ENCODE assay signal across 8 cellular contexts in the genomic region with DNA sequence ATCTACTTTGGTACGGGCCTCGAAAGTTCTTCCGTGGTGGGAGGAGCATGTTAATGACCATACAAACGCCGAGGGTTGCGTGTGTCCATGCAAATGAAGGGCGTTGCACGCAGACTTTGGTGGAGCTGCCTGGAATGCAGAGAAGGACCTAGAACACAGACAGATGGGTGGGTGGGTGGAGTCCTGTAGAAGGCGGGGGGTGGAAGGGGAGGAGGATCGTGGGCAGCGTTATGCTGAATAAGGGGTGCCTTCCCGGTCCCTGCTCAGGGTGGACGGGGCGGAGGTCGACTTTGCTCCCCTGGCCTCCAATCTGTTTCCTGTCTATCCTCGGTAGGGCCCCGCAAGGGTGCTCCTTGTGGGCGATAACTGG. TPM values are rescaled to one million over a fixed set of nuclear protein-coding genes. Genes with fewer than 3 reads are reported as not detected.
DNase-seq lines count a peak whose midpoint lies in the region; ATAC-seq, FAIRE-seq and TF ChIP-seq lines count a peak whose summit lies in the region.

No MANE protein-coding gene starts in this region.

- no TSS peak for BruUV-seq in HCT116 (replicated peaks; lab: Mats Ljungman, UMichigan)

- CTCF ChIA-PET in HCT116 (lab: Charles Lee): no interaction called here

- H4K20me1 ChIP-seq in HCT116 (ENCODE audit: insufficient read depth): peaks cover 6% of the 10 kb centered on the region; the same call in 1 of the 2 replicates

- no peak for TF ChIP-seq RAD21 in HCT116 (IDR thresholded peaks at IDR 0.05; ENCODE audit: low read depth)

- no peak for FAIRE-seq in H54 (lab: Jason Lieb, UNC)

- TF ChIP-seq POLR2A in HCT116 (IDR thresholded peaks at IDR 0.05; ENCODE audit: borderline replicate concordance, extremely low read depth, insufficient read depth, insufficient read length) (no peak), H54 (IDR thresholded peaks at IDR 0.05; ENCODE audit: low read depth, low read length) (no peak)

- H3K27ac ChIP-seq in ACC112 (ENCODE audit: low read depth, low read length) (no peak overlapping the region), HCT116 (ENCODE audit: low read depth, low read length) (peak overlapping the region; percentile 95), VCaP (peak overlapping the region; percentile 76), lower lobe of right lung (no peak overlapping the region)

- H3K9me2 ChIP-seq in HCT116 (ENCODE audit: insufficient read depth): no peaks in the 10 kb centered on the region

- ATAC-seq in HCT116 (no peak), lower lobe of right lung (no peak)

- RAD21 ChIA-PET in HCT116 (lab: Charles Lee; ENCODE audit: low non-redundant PET in 1 of 2, low total read pairs in 2 of 2, uncharacterized antibody in 2 of 2, unreplicated experiment in 2 of 2): no interaction called here

- H3K4me3 ChIP-seq in ACC112 (ENCODE audit: low read depth, low read length) (peak overlapping the region; percentile 94), HCT116 (replicated peaks in 1 of 2; ENCODE audit: low read depth in 1 of 2, low read length in 2 of 2) (peak overlapping the region; percentile 53 to 66), lower lobe of right lung (peak overlapping the region; percentile 86)

- H3K4me1 ChIP-seq in ACC112 (ENCODE audit: control insufficient read depth, insufficient read depth, low read length, unreplicated experiment): peaks cover 18% of the 10 kb centered on the region
- H3K4me1 ChIP-seq in HCT116 (ENCODE audit: control insufficient read depth in 1 of 2, insufficient read depth in 2 of 2, low read length in 2 of 2): peaks cover 19 to 60% of the 10 kb centered on the region in 2 experiments
- H3K4me1 ChIP-seq in lower lobe of right lung: peaks cover 64% of the 10 kb centered on the region

- no peak overlapping the region for H2AFZ ChIP-seq in ACC112 (ENCODE audit: low read length, unreplicated experiment)
- no peak overlapping the region for H2AFZ ChIP-seq in HCT116 (ENCODE audit: low read depth, low read length, poor library complexity, severe bottlenecking)

- DNase-seq in HCT116 (ENCODE audit: low read depth, low spot score) (peak; percentile 63), lower lobe of right lung (peak; percentile 36), NCI-H446 (lab: John Stamatoyannopoulos, UW) (no peak), HUDEP-2 (lab: John Stamatoyannopoulos, UW; ENCODE audit: unreplicated experiment in 76 of 76) (no peak), H54 (ENCODE audit: insufficient read length, low spot score) (no peak), NCI-H69 (lab: John Stamatoyannopoulos, UW) (no peak)

- intact Hi-C loops in HCT116 (cut with micrococcal nuclease): no loop called here
- intact Hi-C loops in lower lobe of right lung (cut with DNase I): no loop called here

- TF ChIP-seq CTCF in HCT116 (IDR thresholded peaks at IDR 0.05 in 2 of 3, conservative IDR thresholded peaks at IDR 0.05 in 1 of 3; ENCODE audit: borderline replicate concordance in 1 of 3, insufficient read depth in 1 of 3, low read depth in 2 of 3, low read length in 2 of 3): no peak
- TF ChIP-seq CTCF in VCaP (conservative IDR thresholded peaks at IDR 0.05): no peak
- no peak for TF ChIP-seq CTCF in lower lobe of right lung (IDR thresholded peaks at IDR 0.05)

- H3K9ac ChIP-seq in HCT116 (ENCODE audit: low read length): peak overlapping the region; percentile 91

- H3K36me3 ChIP-seq in ACC112 (ENCODE audit: insufficient read depth, low read length) (no peaks in the 10 kb centered on the region), HCT116 (ENCODE audit: control insufficient read depth in 1 of 2, insufficient read depth in 2 of 2, low read length in 2 of 2) (peaks cover 0 to 4% of the 10 kb centered on the region in 2 experiments; a peak in 1 of 4 replicates), lower lobe of right lung (no peaks in the 10 kb centered on the region)

- H3K79me2 ChIP-seq in ACC112 (ENCODE audit: control insufficient read depth, insufficient read depth, low read length, unreplicated experiment): no peaks in the 10 kb centered on the region
- H3K79me2 ChIP-seq in HCT116 (ENCODE audit: insufficient read depth, low read length): peaks cover 27% of the 10 kb centered on the region

- H3K27me3 ChIP-seq in ACC112 (ENCODE audit: insufficient read depth, low read length) (peaks cover 40% of the 10 kb centered on the region), HCT116 (ENCODE audit: insufficient read depth, low read length) (no peaks in the 10 kb centered on the region), lower lobe of right lung (ENCODE audit: low read depth) (peaks cover 50% of the 10 kb centered on the region)

- H3K4me2 ChIP-seq in HCT116 (ENCODE audit: low read length): peak overlapping the region; percentile 89

- POLR2A ChIA-PET in HCT116 (lab: Charles Lee): interaction anchor here (1.1 to 2.4 kb wide), 2 partner anchors 14 to 53 kb away, joined by 3 to 12 read pairs; a partner anchor contains a TSS

- H3K9me3 ChIP-seq in HCT116 (ENCODE audit: control insufficient read depth in 1 of 2, insufficient read depth in 1 of 2, low read depth in 1 of 2, low read length in 2 of 2): no peaks in the 10 kb centered on the region
- H3K9me3 ChIP-seq in lower lobe of right lung: no peaks in the 10 kb centered on the region

TF ChIP-seq in HCT116, 20 proteins besides CTCF, POLR2A, EP300 and RAD21 (continues in another document):
- TF ChIP-seq, protein P1, sequence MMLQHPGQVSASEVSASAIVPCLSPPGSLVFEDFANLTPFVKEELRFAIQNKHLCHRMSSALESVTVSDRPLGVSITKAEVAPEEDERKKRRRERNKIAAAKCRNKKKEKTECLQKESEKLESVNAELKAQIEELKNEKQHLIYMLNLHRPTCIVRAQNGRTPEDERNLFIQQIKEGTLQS (IDR thresholded peaks at IDR 0.05): no peak
- TF ChIP-seq EZH2 (IDR thresholded peaks at IDR 0.05): no peak
- TF ChIP-seq SRF (IDR thresholded peaks at IDR 0.05; ENCODE audit: low read depth): no peak
- no peak for TF ChIP-seq CEBPB (IDR thresholded peaks at IDR 0.05; ENCODE audit: low read depth)
- no peak for TF ChIP-seq EZH2phosphoT487 (IDR thresholded peaks at IDR 0.05; ENCODE audit: borderline replicate concordance)
- no peak for TF ChIP-seq ELF1 (IDR thresholded peaks at IDR 0.05; ENCODE audit: borderline replicate concordance, low read depth)
- TF ChIP-seq FOSL1 (IDR thresholded peaks at IDR 0.05; ENCODE audit: low read depth): no peak
- TF ChIP-seq, protein P2, sequence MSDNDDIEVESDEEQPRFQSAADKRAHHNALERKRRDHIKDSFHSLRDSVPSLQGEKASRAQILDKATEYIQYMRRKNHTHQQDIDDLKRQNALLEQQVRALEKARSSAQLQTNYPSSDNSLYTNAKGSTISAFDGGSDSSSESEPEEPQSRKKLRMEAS (IDR thresholded peaks at IDR 0.05): no peak
- TF ChIP-seq YY1 (IDR thresholded peaks at IDR 0.05; ENCODE audit: extremely low read depth, insufficient replicate concordance, low read depth, low read length): no peak
- TF ChIP-seq CBX3 (IDR thresholded peaks at IDR 0.05; ENCODE audit: low read depth): no peak
- TF ChIP-seq ZNF274 (IDR thresholded peaks at IDR 0.05; ENCODE audit: low read depth, low read length): no peak
- TF ChIP-seq JUND (IDR thresholded peaks at IDR 0.05): no peak
- no peak for TF ChIP-seq SIN3A (IDR thresholded peaks at IDR 0.05; ENCODE audit: low read depth)
- TF ChIP-seq, protein P3, sequence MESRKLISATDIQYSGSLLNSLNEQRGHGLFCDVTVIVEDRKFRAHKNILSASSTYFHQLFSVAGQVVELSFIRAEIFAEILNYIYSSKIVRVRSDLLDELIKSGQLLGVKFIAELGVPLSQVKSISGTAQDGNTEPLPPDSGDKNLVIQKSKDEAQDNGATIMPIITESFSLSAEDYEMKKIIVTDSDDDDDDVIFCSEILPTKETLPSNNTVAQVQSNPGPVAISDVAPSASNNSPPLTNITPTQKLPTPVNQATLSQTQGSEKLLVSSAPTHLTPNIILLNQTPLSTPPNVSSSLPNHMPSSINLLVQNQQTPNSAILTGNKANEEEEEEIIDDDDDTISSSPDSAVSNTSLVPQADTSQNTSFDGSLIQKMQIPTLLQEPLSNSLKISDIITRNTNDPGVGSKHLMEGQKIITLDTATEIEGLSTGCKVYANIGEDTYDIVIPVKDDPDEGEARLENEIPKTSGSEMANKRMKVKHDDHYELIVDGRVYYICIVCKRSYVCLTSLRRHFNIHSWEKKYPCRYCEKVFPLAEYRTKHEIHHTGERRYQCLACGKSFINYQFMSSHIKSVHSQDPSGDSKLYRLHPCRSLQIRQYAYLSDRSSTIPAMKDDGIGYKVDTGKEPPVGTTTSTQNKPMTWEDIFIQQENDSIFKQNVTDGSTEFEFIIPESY (IDR thresholded peaks at IDR 0.05; ENCODE audit: extremely low read depth, insufficient replicate concordance, low read length): no peak
- TF ChIP-seq POLR2AphosphoS5 (IDR thresholded peaks at IDR 0.05; ENCODE audit: low read depth, low read length): no peak
- no peak for TF ChIP-seq TCF7L2 (IDR thresholded peaks at IDR 0.05; ENCODE audit: borderline replicate concordance, extremely low read depth, insufficient read depth, insufficient read length)

RNA-seq across cellular contexts. Expression of a gene that starts 0.8 kb away (rescaled TPM):
- total RNA-seq in HCT116 (2021; ENCODE audit: unreplicated experiment) (45.6 TPM), lower lobe of right lung (10.8 TPM)
- 24.8 and 27.4 TPM in 2 replicates for polyA plus RNA-seq in HCT116 (2012)

RNA-seq across cellular contexts. Expression of a gene that starts 4.3 kb away (rescaled TPM):
- 14.1 TPM for total RNA-seq in HCT116 (2021; ENCODE audit: unreplicated experiment)
- polyA plus RNA-seq in HCT116 (2012): 5.7 and 6.9 TPM in 2 replicates
- total RNA-seq in lower lobe of right lung: not detected

RNA-seq across cellular contexts. Expression of a gene that starts 11.9 kb away (rescaled TPM):
- 104 TPM for total RNA-seq in HCT116 (2021; ENCODE audit: unreplicated experiment)
- 59.4 and 70.5 TPM in 2 replicates for polyA plus RNA-seq in HCT116 (2012)
- total RNA-seq in lower lobe of right lung: 4.0 TPM

RNA-seq across cellular contexts. Expression of a gene that starts 44.4 kb away (rescaled TPM):
- total RNA-seq in HCT116 (2021; ENCODE audit: unreplicated experiment): 0.76 TPM
- 0.96 and 1.4 TPM in 2 replicates for polyA plus RNA-seq in HCT116 (2012)
- total RNA-seq in lower lobe of right lung: 1.0 TPM

RNA-seq across cellular contexts. Expression of a gene that starts 49.6 kb away (rescaled TPM):
- 0.49 TPM for total RNA-seq in HCT116 (2021; ENCODE audit: unreplicated experiment)
- polyA plus RNA-seq in HCT116 (2012): 0.11 and 0.21 TPM in 2 replicates
- total RNA-seq in lower lobe of right lung: not detected

Comparison
In these comparisons a context has a peak if more than half of its experiments do, and no peak if none do; other contexts are left out.
1. H3K27ac ChIP-seq: peak in HCT116 (single experiment) and VCaP (single experiment); none in ACC112 (single experiment) and lower lobe of right lung (single experiment).
2. DNase-seq: peak in HCT116 (single experiment) and lower lobe of right lung (single experiment); none in NCI-H446 (0 of 2), HUDEP-2 (0 of 76), H54 (single experiment) and NCI-H69 (single experiment).
3. RNA of a gene that starts 4.3 kb away (total RNA-seq): 14.1 TPM in HCT116 (single experiment); not detected in lower lobe of right lung (single experiment); every median in the first group is over 10 times any median in the second.
4. RNA of a gene that starts 11.9 kb away (total RNA-seq): 104 TPM in HCT116 (single experiment); 4.0 TPM in lower lobe of right lung (single experiment); every median in the first group is over 10 times any median in the second.
5. Peak in every context shown above with its lines, with median percentiles within 50 percentile points of each other: H3K4me3 ChIP-seq.